9 cellular contexts compared by ENCODE assay signal in the genomic region with DNA sequence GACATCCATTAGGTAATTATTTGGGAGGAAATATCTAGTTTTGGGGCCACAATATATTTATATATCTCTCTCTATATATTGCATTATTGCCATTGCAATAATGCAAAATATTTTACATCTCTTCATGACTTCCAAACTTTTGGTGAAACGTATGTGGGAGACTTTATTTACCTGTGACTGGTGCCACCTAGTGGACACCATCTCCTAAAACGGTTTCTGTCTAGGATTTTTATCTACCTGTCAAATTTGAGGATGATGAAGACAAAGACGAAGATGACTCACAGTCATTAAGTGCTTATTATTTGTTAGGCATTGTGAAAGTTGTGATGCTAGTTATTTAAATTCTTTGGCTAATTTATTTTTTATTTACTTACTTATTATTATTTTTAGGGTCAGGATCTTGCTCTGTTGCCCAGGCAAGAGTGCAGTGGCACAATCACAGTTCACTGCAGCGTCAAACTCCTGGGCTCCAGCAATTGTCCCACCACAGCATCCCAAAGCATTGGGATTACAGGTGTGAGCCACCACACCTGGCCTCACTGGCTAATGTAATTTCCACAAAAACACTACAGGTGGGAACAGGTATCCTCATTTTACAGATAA. TPM values are rescaled to one million over a fixed set of nuclear protein-coding genes. Genes with fewer than 3 reads are reported as not detected.
DNase-seq lines count a peak whose midpoint lies in the region; ATAC-seq, FAIRE-seq and TF ChIP-seq lines count a peak whose summit lies in the region.
"Had no signal": no experiment of that assay in that cellular context is flagged by ENCODE, and none has a peak within 500 bp of the region (broad histone marks: within the 10 kb centered on the region; RNA-seq: fewer than 3 reads in every experiment).

No MANE protein-coding gene starts in this region.

- no peaks in the 10 kb centered on the region for H3K9me3 ChIP-seq in psoas muscle

- DNase-seq in GM19239 (ENCODE audit: insufficient read length, low spot score) (peak; percentile 50), NCI-H460 (ENCODE audit: extremely low read depth, low read depth) (peak; percentile 50), fibroblast of the conjunctiva (ENCODE audit: low read depth) (peak; percentile 55), psoas muscle (no peak), UCSD-AML1 (lab: John Stamatoyannopoulos, UW; ENCODE audit: unreplicated experiment) (no peak)
- peak; percentile 24 to 45 for DNase-seq in activated T-cell treated with anti-CD3 and anti-CD28 coated beads, Interleukin-2, amount 50 U/mL, for 48 hours

- no peaks in the 10 kb centered on the region for H3K36me3 ChIP-seq in psoas muscle (ENCODE audit: insufficient read depth in 1 of 2, low read depth in 1 of 2)

- H3K27me3 ChIP-seq in psoas muscle (ENCODE audit: insufficient read depth in 3 of 3, low read length in 2 of 3), result peaks cover 0 to 7% (median 0%) of the 10 kb centered on the region in 3 donors

- H3K27ac ChIP-seq in C4-2B, result no peak overlapping the region
- H3K27ac ChIP-seq in psoas muscle, result no peak overlapping the region
- H3K27ac ChIP-seq: skin epidermis had no signal

- 19 to 24% (median 24%) methylated on average over 4 of the region's 4 CpGs for WGBS in psoas muscle, 3 donors

- TF ChIP-seq CTCF in C4-2B (conservative IDR thresholded peaks at IDR 0.05) (peak; percentile 87), psoas muscle (IDR thresholded peaks at IDR 0.05) (peak; percentile 74)

- peak in 1 of 4 donors; percentile 61 for ATAC-seq in psoas muscle
- ATAC-seq in HG02642 (IDR thresholded peaks at IDR 0.05; ENCODE audit: poor library complexity, unreplicated experiment), result no peak

- FAIRE-seq in GM19239 (lab: Jason Lieb, UNC), result peak; percentile 42

- H3K4me3 ChIP-seq in psoas muscle, result no peak overlapping the region
- H3K4me3 ChIP-seq: skin epidermis had no signal

- H3K4me1 ChIP-seq in psoas muscle, result no peaks in the 10 kb centered on the region

- intact Hi-C loops in psoas muscle (cut with DNase I), result loop anchor here (2.0 to 10.0 kb wide), 3 partner anchors 140 to 520 kb away; a partner anchor contains a TSS

RNA-seq across cellular contexts. Expression of a gene that starts 18.7 kb away (rescaled TPM):
- 41.1 and 41.4 TPM in 2 replicates for total RNA-seq in NCI-H460 (2014; rRNA removed; shearing (Covaris generic))
- polyA plus RNA-seq in NCI-H460 (2014; cell fraction: nucleus; rRNA removed), result 8.4 and 18.9 TPM in 2 replicates
- total RNA-seq in psoas muscle, result 10 to 100 TPM; 21.0 to 32.6 (median 26.1) TPM
- 10 to 100 TPM; 10.1 to 23.8 (median 11.3) TPM for polyA plus RNA-seq in psoas muscle

Comparison
In these comparisons a context has a peak if more than half of its experiments do, and no peak if none do; other contexts are left out.
1. DNase-seq: peak in GM19239 (single experiment), NCI-H460 (single experiment), activated T-cell treated with anti-CD3 and anti-CD28 coated beads, Interleukin-2, amount 50 U/mL, for 48 hours (2 of 2) and fibroblast of the conjunctiva (single experiment); none in psoas muscle (0 of 2) and UCSD-AML1 (single experiment).